8 cellular contexts compared by ENCODE assay signal in the genomic region with DNA sequence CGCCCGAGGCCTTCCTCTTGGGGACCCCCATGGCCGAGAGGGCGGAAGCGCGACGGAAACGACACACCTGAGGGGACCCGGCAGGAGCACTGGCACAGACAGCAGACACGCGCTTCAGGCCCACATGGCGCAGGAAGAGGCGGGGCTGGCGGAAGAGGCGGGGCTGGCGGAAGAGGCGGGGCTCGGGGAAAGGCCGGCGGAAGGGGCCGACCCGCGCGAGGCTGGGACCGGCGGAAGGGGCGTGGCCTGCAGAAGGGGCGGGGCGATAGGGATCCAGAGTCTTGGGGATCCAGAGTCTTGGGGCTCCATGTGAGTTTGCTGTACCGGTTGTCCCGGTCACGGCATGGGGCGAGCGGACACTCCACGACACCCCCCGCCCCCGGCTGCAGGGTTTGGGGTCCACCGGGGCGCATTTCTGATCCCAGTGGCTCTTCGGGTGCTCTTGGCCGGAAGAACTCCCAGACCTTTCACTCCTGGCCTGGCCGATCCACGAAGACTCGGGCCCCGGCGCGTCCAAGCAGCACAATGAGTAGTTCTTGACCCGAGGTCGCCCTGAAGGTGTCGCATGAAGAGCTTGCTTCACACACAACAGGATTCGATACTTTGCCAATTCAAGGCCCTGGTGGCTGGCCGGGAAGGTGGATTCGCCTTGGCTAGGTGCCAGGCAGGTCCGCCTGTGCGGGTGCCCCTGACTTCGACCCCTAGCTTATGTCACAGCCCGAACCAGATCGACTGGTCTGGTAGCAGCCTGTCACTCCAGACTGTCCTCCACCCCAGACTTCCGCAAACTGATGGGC. TPM values are rescaled to one million over a fixed set of nuclear protein-coding genes. Genes with fewer than 3 reads are reported as not detected.
DNase-seq lines count a peak whose midpoint lies in the region; ATAC-seq and TF ChIP-seq lines count a peak whose summit lies in the region.

A gene with protein sequence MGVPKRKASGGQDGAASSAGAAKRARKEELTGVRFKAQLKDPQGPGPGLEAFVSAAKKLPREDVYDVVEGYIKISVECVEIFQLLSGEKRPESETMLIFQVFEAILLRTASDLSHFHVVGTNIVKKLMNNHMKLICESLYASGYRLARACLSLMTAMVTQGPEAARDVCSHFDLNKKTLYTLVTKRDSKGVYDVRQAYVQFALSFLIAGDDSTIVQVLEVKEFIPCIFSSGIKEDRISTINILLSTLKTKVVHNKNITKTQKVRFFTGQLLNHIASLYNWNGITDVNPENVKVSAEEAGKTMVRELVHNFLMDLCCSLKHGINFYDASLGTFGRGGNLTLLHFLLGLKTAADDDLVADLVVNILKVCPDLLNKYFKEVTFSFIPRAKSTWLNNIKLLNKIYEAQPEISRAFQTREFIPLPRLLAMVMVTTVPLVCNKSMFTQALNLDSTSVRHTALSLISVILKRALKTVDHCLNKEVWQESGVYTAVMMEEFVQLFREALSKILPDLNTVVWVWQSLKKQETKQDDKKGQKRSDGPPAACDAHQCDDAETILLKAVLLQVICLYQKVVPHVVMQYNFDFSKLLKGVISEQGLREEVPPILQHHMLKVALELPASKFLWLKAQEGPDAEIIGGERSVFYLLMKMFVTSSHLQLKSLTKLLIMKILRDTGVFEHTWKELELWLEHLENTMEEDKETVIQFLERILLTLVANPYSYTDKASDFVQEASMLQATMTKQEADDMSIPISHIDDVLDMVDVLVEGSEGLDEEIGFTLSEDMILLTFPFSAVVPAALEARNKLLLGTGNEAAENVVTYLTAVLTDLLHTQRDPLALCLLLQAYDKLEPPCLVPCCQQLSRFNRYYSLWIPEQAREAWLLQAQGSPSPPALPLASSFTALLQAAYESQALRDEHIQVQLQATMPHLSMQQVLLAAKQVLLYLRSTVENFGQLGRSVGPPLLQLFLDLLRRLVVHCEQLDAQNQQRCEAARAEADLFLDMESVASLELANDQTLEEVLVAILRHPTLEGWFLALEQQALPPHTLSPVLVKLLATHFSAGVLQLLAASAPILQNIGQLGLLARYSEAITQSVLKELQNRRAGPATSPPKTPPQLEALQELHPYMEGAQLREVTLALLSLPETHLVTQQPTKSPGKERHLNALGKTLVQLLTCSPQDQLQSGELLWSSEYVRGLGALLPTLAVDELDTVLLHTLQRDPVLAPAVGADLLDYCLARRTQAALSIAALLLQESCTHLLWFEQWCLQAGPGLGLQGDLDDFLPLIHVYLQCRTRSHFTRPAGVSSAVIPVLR (N-terminal part only) (minus strand): TSS at position 133 of the 797 bp plus-strand sequence. CDS start 102 bp downstream, at position 31.

- H3K27me3 Mint-ChIP-seq in activated naive CD8-positive, alpha-beta T cell treated with anti-CD3 and anti-CD28 coated beads, Interleukin-2, amount 10 ng/mL, durations not matched to agents 7 days and 5 days, result peaks cover 3% of the 10 kb centered on the region

- DNase-seq in NCI-H1105 (lab: John Stamatoyannopoulos, UW), result peak; percentile 83
- DNase-seq in activated naive CD8-positive, alpha-beta T cell treated with anti-CD3 and anti-CD28 coated beads, Interleukin-2, amount 10 ng/mL, durations not matched to agents 7 days and 5 days, result peak; percentile 99
- peak; percentile 95 for DNase-seq in Right ventricle myocardium inferior (ENCODE audit: missing footprints)
- DNase-seq in tibial artery, result peak; percentile 86 to 94

- H3F3A ChIP-seq in SU-DHL-6 (ENCODE audit: insufficient read depth), result no peaks in the 10 kb centered on the region

- no peaks in the 10 kb centered on the region for H4K20me1 ChIP-seq in SU-DHL-6 (ENCODE audit: low read depth, low read length)

- peak; percentile 86 for ATAC-seq in HG02588 (IDR thresholded peaks at IDR 0.05; ENCODE audit: unreplicated experiment)
- ATAC-seq in activated naive CD8-positive, alpha-beta T cell treated with anti-CD3 and anti-CD28 coated beads, Interleukin-2, amount 10 ng/mL, durations not matched to agents 7 days and 5 days (ENCODE audit: low read depth), result peak; percentile 91
- peak; percentile 98 for ATAC-seq in Right ventricle myocardium inferior

- H3K79me2 ChIP-seq in SU-DHL-6 (ENCODE audit: insufficient read depth, low read length) (peaks cover 39% of the 10 kb centered on the region), parathyroid adenoma (peaks cover 27% of the 10 kb centered on the region)

- intact Hi-C loops in Right ventricle myocardium inferior (cut with DNase I), result loop anchor here (1.0 kb wide), 1 partner anchor 18 kb away; no protein-coding TSS in a partner anchor
- intact Hi-C loops in tibial artery (cut with DNase I; ENCODE audit: low total_unique reads), result loop anchor here (2.0 to 5.0 kb wide), 2 partner anchors 209 to 660 kb away; a partner anchor contains a TSS

- H3K27me3 ChIP-seq in SU-DHL-6 (ENCODE audit: low read length) (no peaks in the 10 kb centered on the region), parathyroid adenoma (ENCODE audit: control insufficient read depth, insufficient read depth, low read length) (no peaks in the 10 kb centered on the region), tibial artery (no peaks in the 10 kb centered on the region)

- H3K4me2 ChIP-seq in SU-DHL-6 (ENCODE audit: low read depth, low read length, poor library complexity, severe bottlenecking) (peak within 1 kb of the TSS; percentile 83), parathyroid adenoma (ENCODE audit: low read length) (peak within 1 kb of the TSS; percentile 100)

- no peaks in the 10 kb centered on the region for H3K9me3 Mint-ChIP-seq in activated naive CD8-positive, alpha-beta T cell treated with anti-CD3 and anti-CD28 coated beads, Interleukin-2, amount 10 ng/mL, durations not matched to agents 7 days and 5 days

- H3K9ac ChIP-seq in SU-DHL-6 (ENCODE audit: low read length) (peak within 1 kb of the TSS; percentile 68), parathyroid adenoma (peak within 1 kb of the TSS; percentile 53)

- H3K36me3 ChIP-seq in SU-DHL-6 (ENCODE audit: low read length) (no peaks in the 10 kb centered on the region), parathyroid adenoma (ENCODE audit: control insufficient read depth, insufficient read depth, low read length) (no peaks in the 10 kb centered on the region), tibial artery (peaks cover 0 to 5% (median 0%) of the 10 kb centered on the region in 3 donors)

- TF ChIP-seq POLR2A in GM10847 (IDR thresholded peaks at IDR 0.05; ENCODE audit: extremely low read depth, insufficient read length), result peak; percentile 62

- no peak within 1 kb of the TSS; the same call in 1 of the 2 replicates for H3K27ac ChIP-seq in SU-DHL-6 (ENCODE audit: low read depth, low read length)
- peak within 1 kb of the TSS; percentile 98 for H3K27ac ChIP-seq in parathyroid adenoma
- H3K27ac ChIP-seq in tibial artery, result peak within 1 kb of the TSS; percentile 72 to 84

- peak within 1 kb of the TSS; percentile 89 for H3K4me3 Mint-ChIP-seq in activated naive CD8-positive, alpha-beta T cell treated with anti-CD3 and anti-CD28 coated beads, Interleukin-2, amount 10 ng/mL, durations not matched to agents 7 days and 5 days

- TF ChIP-seq CTCF in SU-DHL-6 (IDR thresholded peaks at IDR 0.05; ENCODE audit: insufficient read depth, low read length, poor library complexity, severe bottlenecking) (no peak), parathyroid adenoma (IDR thresholded peaks at IDR 0.05) (no peak), tibial artery (IDR thresholded peaks at IDR 0.05) (no peak)

- peak within 1 kb of the TSS; percentile 83 for H3K27ac Mint-ChIP-seq in activated naive CD8-positive, alpha-beta T cell treated with anti-CD3 and anti-CD28 coated beads, Interleukin-2, amount 10 ng/mL, durations not matched to agents 7 days and 5 days

- peaks cover 3% of the 10 kb centered on the region for H3K36me3 Mint-ChIP-seq in activated naive CD8-positive, alpha-beta T cell treated with anti-CD3 and anti-CD28 coated beads, Interleukin-2, amount 10 ng/mL, durations not matched to agents 7 days and 5 days

- POLR2A ChIA-PET in activated naive CD8-positive, alpha-beta T cell treated with anti-CD3 and anti-CD28 coated beads, Interleukin-2, amount 10 ng/mL, durations not matched to agents 7 days and 5 days (lab: Charles Lee), result interaction anchor here (0.8 to 1.9 kb wide), 7 partner anchors 11 to 219 kb away, joined by 3 to 10 read pairs (median 4); a partner anchor contains a TSS

- peak within 1 kb of the TSS; percentile 82 for H2AFZ ChIP-seq in SU-DHL-6 (ENCODE audit: low read depth, low read length, severe bottlenecking)
- H2AFZ ChIP-seq in parathyroid adenoma, result peak within 1 kb of the TSS; percentile 82

- H3K4me1 ChIP-seq in parathyroid adenoma (peaks cover 14% of the 10 kb centered on the region), tibial artery (peaks cover 0 to 28% (median 20%) of the 10 kb centered on the region in 4 donors)

- H3K4me1 Mint-ChIP-seq in activated naive CD8-positive, alpha-beta T cell treated with anti-CD3 and anti-CD28 coated beads, Interleukin-2, amount 10 ng/mL, durations not matched to agents 7 days and 5 days, result peaks cover 35% of the 10 kb centered on the region

- H3K9me3 ChIP-seq in SU-DHL-6 (ENCODE audit: insufficient read depth, low read length) (no peaks in the 10 kb centered on the region), parathyroid adenoma (ENCODE audit: control insufficient read depth, low read length) (no peaks in the 10 kb centered on the region), tibial artery (no peaks in the 10 kb centered on the region)

- H3K4me3 ChIP-seq in SU-DHL-6 (ENCODE audit: insufficient read depth, low read length, poor library complexity, severe bottlenecking) (peak within 1 kb of the TSS; percentile 63), parathyroid adenoma (ENCODE audit: low read depth, low read length) (peak within 1 kb of the TSS; percentile 96), tibial artery (peak within 1 kb of the TSS; percentile 87 to 97)

- H3K9me2 ChIP-seq in SU-DHL-6 (replicated peaks; ENCODE audit: insufficient read depth, low read length), result no peaks in the 10 kb centered on the region

RNA-seq across cellular contexts. Expression of the gene that starts here (rescaled TPM):
- total RNA-seq in activated naive CD8-positive, alpha-beta T cell treated with anti-CD3 and anti-CD28 coated beads, Interleukin-2, amount 10 ng/mL, durations not matched to agents 7 days and 5 days, result 10 to 100 TPM; 15.8 to 16.5 TPM
- total RNA-seq in Right ventricle myocardium inferior, result 11.6 TPM
